In genomic region chr19:2213799-2214198, GRCh38 we compare ENCODE assay signal across 1 cellular context.
TF ChIP-seq lines count a peak whose summit lies in the region.

No MANE protein-coding gene starts in this region.

TF ChIP-seq in HepG2, 621 proteins besides CTCF, POLR2A, EP300 and RAD21:
- TF ChIP-seq THAP9 (CRISPR knock-in tag; IDR thresholded peaks at IDR 0.05; ENCODE audit: borderline replicate concordance) (no peak), SP4 (CRISPR knock-in tag; IDR thresholded peaks at IDR 0.05) (no peak), ZNF274 (CRISPR knock-in tag; IDR thresholded peaks at IDR 0.05) (0 out of 2 replicates have a peak, but pooled peaks have one; percentile 32), FIP1L1 (IDR thresholded peaks at IDR 0.05; ENCODE audit: borderline replicate concordance, insufficient read depth, low read depth, low read length) (no peak), SCMH1 (CRISPR knock-in tag; IDR thresholded peaks at IDR 0.05; ENCODE audit: borderline replicate concordance) (no peak), AGO2 (optimal IDR thresholded peaks at IDR 0.05; ENCODE audit: low read depth, low read length) (peak; percentile 67)
TF ChIP-seq in HepG2: peak in this region for 2.
